In the genomic region with DNA sequence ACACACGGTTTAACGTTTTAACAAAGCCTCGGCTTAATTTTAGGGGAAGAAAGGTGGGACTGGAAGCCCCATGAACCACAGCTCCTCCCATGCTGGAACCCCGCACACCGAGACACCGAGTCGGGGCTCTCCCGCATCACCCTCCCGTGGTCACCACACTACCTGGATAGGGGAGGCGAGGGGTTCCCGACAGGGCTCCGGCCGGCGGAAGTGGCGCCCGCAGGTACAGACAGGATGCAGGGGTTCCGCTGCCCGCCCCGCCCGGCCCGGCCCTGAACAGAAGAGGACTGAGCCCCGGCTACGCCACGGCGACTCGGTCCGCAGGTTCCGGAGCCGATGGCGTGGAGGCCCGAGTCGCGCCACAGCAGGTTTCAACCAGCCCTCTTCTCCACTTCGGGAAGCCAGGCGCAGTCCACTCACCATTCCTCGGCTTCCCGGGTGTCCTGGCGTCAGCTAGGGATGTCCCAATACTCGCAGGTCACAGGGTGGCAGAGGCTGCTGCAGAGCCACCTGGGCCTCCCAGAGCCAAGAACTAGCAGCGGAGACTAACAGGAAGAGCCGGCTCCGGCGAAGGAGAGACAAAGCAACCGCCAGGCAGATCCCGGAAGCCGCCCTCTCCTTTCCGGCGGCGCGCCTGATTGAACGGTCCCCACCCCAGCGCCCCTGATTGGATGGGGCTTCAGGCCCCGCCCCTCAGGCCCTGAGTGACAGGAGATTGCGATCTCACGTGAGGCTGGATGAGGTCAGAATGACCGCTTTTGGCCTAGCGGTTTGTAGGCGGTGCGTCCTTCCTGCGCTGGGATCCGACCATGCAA, we compare ENCODE assay signal across 8 cellular contexts. TPM values are rescaled to one million over a fixed set of nuclear protein-coding genes. Genes with fewer than 3 reads are reported as not detected.
DNase-seq lines count a peak whose midpoint lies in the region; ATAC-seq and TF ChIP-seq lines count a peak whose summit lies in the region.

ZNF669 (minus strand) TSS at position 580 of the 815 bp plus-strand sequence; CDS start at position 423, 157 bp downstream.

- H3K9me3 Mint-ChIP-seq in activated T-helper 17 cell treated with anti-CD3 and anti-CD28 coated beads, Interleukin-2, amount 50 U/mL, for 72 hours: peaks cover 8% of the 10 kb centered on the region
- peaks cover 7% of the 10 kb centered on the region for H3K9me3 Mint-ChIP-seq in natural killer cell treated with Interleukin-12 subunit alpha and Interleukin-12 subunit beta and Interleukin-15 and Interleukin-18, amount 100 ng/mL, for 72 hours

- ATAC-seq in activated T-helper 17 cell treated with anti-CD3 and anti-CD28 coated beads, Interleukin-2, amount 50 U/mL, for 72 hours (replicated peaks): peak; percentile 100
- peak; percentile 100 for ATAC-seq in natural killer cell treated with Interleukin-12 subunit alpha and Interleukin-12 subunit beta and Interleukin-15 and Interleukin-18, amount 100 ng/mL, for 72 hours

- peak; percentile 97 for DNase-seq in EL
- peak; percentile 90 for DNase-seq in H4 (ENCODE audit: low spot score)
- DNase-seq in LNCaP clone FGC (ENCODE audit: low read depth): peak; percentile 95
- peak; percentile 99 for DNase-seq in RPMI8226
- peak; percentile 96 for DNase-seq in fibroblast of pulmonary artery (ENCODE audit: low read depth)
- peak; percentile 96 for DNase-seq in natural killer cell treated with Interleukin-12 subunit alpha and Interleukin-12 subunit beta and Interleukin-15 and Interleukin-18, amount 100 ng/mL, for 72 hours (ENCODE audit: low spot score)
- DNase-seq in stimulated activated naive CD4-positive, alpha-beta T cell treated with Interleukin-2 at 50 U/mL for 16 hours (lab: John Stamatoyannopoulos, UW): peak; percentile 91

- H3K4me3 ChIP-seq in LNCaP clone FGC (ENCODE audit: low read depth, low read length) (peak within 1 kb of the TSS; percentile 96), fibroblast of pulmonary artery (replicated peaks; ENCODE audit: low read depth, low read length) (peak within 1 kb of the TSS; percentile 95)

- H3K36me3 Mint-ChIP-seq in activated T-helper 17 cell treated with anti-CD3 and anti-CD28 coated beads, Interleukin-2, amount 50 U/mL, for 72 hours (ENCODE audit: low read depth): peaks cover 43% of the 10 kb centered on the region
- peaks cover 35% of the 10 kb centered on the region for H3K36me3 Mint-ChIP-seq in natural killer cell treated with Interleukin-12 subunit alpha and Interleukin-12 subunit beta and Interleukin-15 and Interleukin-18, amount 100 ng/mL, for 72 hours

- H3K4me3 Mint-ChIP-seq in activated T-helper 17 cell treated with anti-CD3 and anti-CD28 coated beads, Interleukin-2, amount 50 U/mL, for 72 hours: peak within 1 kb of the TSS; percentile 81
- peak within 1 kb of the TSS; percentile 83 for H3K4me3 Mint-ChIP-seq in natural killer cell treated with Interleukin-12 subunit alpha and Interleukin-12 subunit beta and Interleukin-15 and Interleukin-18, amount 100 ng/mL, for 72 hours

- H3K27me3 Mint-ChIP-seq in activated T-helper 17 cell treated with anti-CD3 and anti-CD28 coated beads, Interleukin-2, amount 50 U/mL, for 72 hours: peaks cover 18% of the 10 kb centered on the region
- H3K27me3 Mint-ChIP-seq in natural killer cell treated with Interleukin-12 subunit alpha and Interleukin-12 subunit beta and Interleukin-15 and Interleukin-18, amount 100 ng/mL, for 72 hours: peaks cover 13 to 21% of the 10 kb centered on the region in 2 donors

- H3K4me1 Mint-ChIP-seq in activated T-helper 17 cell treated with anti-CD3 and anti-CD28 coated beads, Interleukin-2, amount 50 U/mL, for 72 hours: no peaks in the 10 kb centered on the region
- H3K4me1 Mint-ChIP-seq in natural killer cell treated with Interleukin-12 subunit alpha and Interleukin-12 subunit beta and Interleukin-15 and Interleukin-18, amount 100 ng/mL, for 72 hours (ENCODE audit: low read depth in 2 of 2): peaks cover 12 to 17% of the 10 kb centered on the region in 2 donors

- H3K27ac Mint-ChIP-seq in activated T-helper 17 cell treated with anti-CD3 and anti-CD28 coated beads, Interleukin-2, amount 50 U/mL, for 72 hours: peak within 1 kb of the TSS; percentile 70
- H3K27ac Mint-ChIP-seq in natural killer cell treated with Interleukin-12 subunit alpha and Interleukin-12 subunit beta and Interleukin-15 and Interleukin-18, amount 100 ng/mL, for 72 hours: peak within 1 kb of the TSS; percentile 74 to 84

- TF ChIP-seq CTCF in LNCaP clone FGC (IDR thresholded peaks at IDR 0.05; ENCODE audit: control insufficient read depth, extremely low read depth, insufficient read depth) (no peak), fibroblast of pulmonary artery (IDR thresholded peaks at IDR 0.05; ENCODE audit: low read length, missing control alignments) (no peak)

RNA-seq across cellular contexts. Expression of gene ZNF669, which starts in this region (rescaled TPM):
- 11.3 and 11.8 TPM in 2 replicates for total RNA-seq in H4 (2014; rRNA removed; shearing (Covaris generic))
- total RNA-seq in activated T-helper 17 cell treated with anti-CD3 and anti-CD28 coated beads, Interleukin-2, amount 50 U/mL, for 72 hours: 1 to 10 TPM; 5.7 to 7.1 TPM
- 10 to 100 TPM; 10.5 to 11.0 TPM for total RNA-seq in natural killer cell treated with Interleukin-12 subunit alpha and Interleukin-12 subunit beta and Interleukin-15 and Interleukin-18, amount 100 ng/mL, for 72 hours

Comparison
In these comparisons a context has a peak if more than half of its experiments do, and no peak if none do; other contexts are left out.
1. Peak in every context shown above with its lines: DNase-seq, ATAC-seq and H3K4me3 ChIP-seq.